1 cellular context compared by ENCODE assay signal in genomic region chr1:2212167-2212541, GRCh38.
TF ChIP-seq lines count a peak whose summit lies in the region.

No MANE protein-coding gene starts in this region.

TF ChIP-seq in A549, 52 proteins besides CTCF, POLR2A, EP300 and RAD21 (continued from another document):
- TF ChIP-seq NFE2L2 (conservative IDR thresholded peaks at IDR 0.05; ENCODE audit: low read length) (no peak), MAZ (IDR thresholded peaks at IDR 0.05; ENCODE audit: borderline replicate concordance, low read depth, low read length) (no peak), HOXA7 (CRISPR knock-in tag; IDR thresholded peaks at IDR 0.05) (no peak), ESRRA (IDR thresholded peaks at IDR 0.05; ENCODE audit: borderline replicate concordance, low read length) (no peak), CHD4 (IDR thresholded peaks at IDR 0.05; ENCODE audit: borderline replicate concordance) (no peak), MAFK (IDR thresholded peaks at IDR 0.05; ENCODE audit: partially characterized antibody) (no peak), CBX8 (IDR thresholded peaks at IDR 0.05) (no peak), E2F6 (IDR thresholded peaks at IDR 0.05; ENCODE audit: borderline replicate concordance, low read depth) (no peak), KDM1A (IDR thresholded peaks at IDR 0.05; ENCODE audit: low read depth) (no peak), CBX2 (IDR thresholded peaks at IDR 0.05; ENCODE audit: borderline replicate concordance, low read depth) (no peak), RFX5 (IDR thresholded peaks at IDR 0.05) (no peak), HDAC2 (IDR thresholded peaks at IDR 0.05) (no peak), ZSCAN20 (CRISPR knock-in tag; IDR thresholded peaks at IDR 0.05) (no peak), HOXB5 (CRISPR knock-in tag; IDR thresholded peaks at IDR 0.05) (no peak), ELK1 (IDR thresholded peaks at IDR 0.05; ENCODE audit: low read depth, low read length) (no peak)
